Comparison of ENCODE assay signal across 8 cellular contexts in genomic region chr13:45367358-45367757, GRCh38. TPM values are rescaled to one million over a fixed set of nuclear protein-coding genes. Genes with fewer than 3 reads are reported as not detected.
A peak's percentile ranks its signal among the peaks of the same experiment; 100 is the strongest.
DNase-seq lines count a peak whose midpoint lies in the region; ATAC-seq and TF ChIP-seq lines count a peak whose summit lies in the region.

No MANE protein-coding gene starts in this region.

- peak overlapping the region; percentile 98 for H3K27ac ChIP-seq in foreskin keratinocyte

- peaks cover 48% of the 10 kb centered on the region for H3K4me1 Mint-ChIP-seq in activated T-cell treated with anti-CD3 and anti-CD28 coated beads, Interleukin-2, amount 50 U/mL, for 4 hours (ENCODE audit: low read depth)

- POLR2A ChIA-PET in AG04449 (lab: Yijun Ruan, JAX) = interaction anchor here (0.7 to 1.0 kb wide), 2 partner anchors 142 to 586 kb away, joined by 3 to 4 read pairs; no protein-coding TSS in a partner anchor

- H3K4me3 Mint-ChIP-seq in activated T-cell treated with anti-CD3 and anti-CD28 coated beads, Interleukin-2, amount 50 U/mL, for 4 hours = peak overlapping the region; percentile 50

- H3K4me1 ChIP-seq in foreskin keratinocyte = peaks cover 21% of the 10 kb centered on the region

- H3K9me3 Mint-ChIP-seq in activated T-cell treated with anti-CD3 and anti-CD28 coated beads, Interleukin-2, amount 50 U/mL, for 4 hours = peaks cover 5% of the 10 kb centered on the region

- CTCF ChIA-PET in AG04449 (lab: Yijun Ruan, JAX) = interaction anchor here (9.8 kb wide), 1 partner anchor 26 kb away, joined by 135 read pairs; no protein-coding TSS in a partner anchor

- no peak overlapping the region for H3K4me3 ChIP-seq in AG04449 (ENCODE audit: low read depth, low read length)

- H3K27me3 ChIP-seq in foreskin keratinocyte = no peaks in the 10 kb centered on the region

- peaks cover 7% of the 10 kb centered on the region for H3K36me3 Mint-ChIP-seq in activated T-cell treated with anti-CD3 and anti-CD28 coated beads, Interleukin-2, amount 50 U/mL, for 4 hours (ENCODE audit: insufficient read depth)

- peak; percentile 31 for DNase-seq in AG04449 (ENCODE audit: low read depth, low spot score)
- DNase-seq in OCI-M2 (lab: John Stamatoyannopoulos, UW; ENCODE audit: unreplicated experiment) = peak; percentile 42
- peak; percentile 88 for DNase-seq in activated T-cell treated with anti-CD3 and anti-CD28 coated beads, Interleukin-2, amount 50 U/mL, for 4 hours
- peak; percentile 96 to 98 for DNase-seq in foreskin keratinocyte
- DNase-seq in stimulated activated CD4-positive, alpha-beta T cell treated with anti-CD3 and anti-CD28 coated beads, Interleukin-4, amount 100 ng/mL, for 1 hour = peak; percentile 84
- no peak for DNase-seq in mesenteric fat pad (ENCODE audit: low spot score)

- no peaks in the 10 kb centered on the region for H3K27me3 Mint-ChIP-seq in activated T-cell treated with anti-CD3 and anti-CD28 coated beads, Interleukin-2, amount 50 U/mL, for 4 hours (ENCODE audit: low read depth)

- no peak for TF ChIP-seq CTCF in AG04449 (IDR thresholded peaks at IDR 0.05; ENCODE audit: insufficient read depth, low read length, missing control alignments)
- TF ChIP-seq CTCF in foreskin keratinocyte (conservative IDR thresholded peaks at IDR 0.05) = no peak

- ATAC-seq in GM18909 (IDR thresholded peaks at IDR 0.05; ENCODE audit: poor library complexity, unreplicated experiment) (peak; percentile 97), HG03097 (IDR thresholded peaks at IDR 0.05; ENCODE audit: low FRiP score, unreplicated experiment) (peak; percentile 82), foreskin keratinocyte (peak; percentile 98)
- ATAC-seq in activated T-cell treated with anti-CD3 and anti-CD28 coated beads, Interleukin-2, amount 50 U/mL, for 4 hours = peak; percentile 100

RNA-seq across cellular contexts. Expression of gene TPT1, which starts 26.4 kb away (rescaled TPM):
- total RNA-seq in activated T-cell treated with anti-CD3 and anti-CD28 coated beads, Interleukin-2, amount 50 U/mL, for 4 hours = 1,000 to 10,000 TPM; 1,937 to 2,193 (median 1,961) TPM
- total RNA-seq in foreskin keratinocyte (3,187 and 3,228 TPM in 2 replicates), mesenteric fat pad (3,722 TPM)
- polyA plus RNA-seq in foreskin keratinocyte = 4,571 and 4,595 TPM in 2 replicates

RNA-seq across cellular contexts. Expression of gene SLC25A30, which starts 50.8 kb away (rescaled TPM):
- total RNA-seq in activated T-cell treated with anti-CD3 and anti-CD28 coated beads, Interleukin-2, amount 50 U/mL, for 4 hours = 10 to 100 TPM; 16.2 to 25.4 (median 22.6) TPM
- total RNA-seq in foreskin keratinocyte = 23.0 and 25.3 TPM in 2 replicates
- polyA plus RNA-seq in foreskin keratinocyte = 6.5 and 9.0 TPM in 2 replicates
- total RNA-seq in mesenteric fat pad = 30.5 TPM
